ENCODE assay signal across 8 cellular contexts in the genomic region with DNA sequence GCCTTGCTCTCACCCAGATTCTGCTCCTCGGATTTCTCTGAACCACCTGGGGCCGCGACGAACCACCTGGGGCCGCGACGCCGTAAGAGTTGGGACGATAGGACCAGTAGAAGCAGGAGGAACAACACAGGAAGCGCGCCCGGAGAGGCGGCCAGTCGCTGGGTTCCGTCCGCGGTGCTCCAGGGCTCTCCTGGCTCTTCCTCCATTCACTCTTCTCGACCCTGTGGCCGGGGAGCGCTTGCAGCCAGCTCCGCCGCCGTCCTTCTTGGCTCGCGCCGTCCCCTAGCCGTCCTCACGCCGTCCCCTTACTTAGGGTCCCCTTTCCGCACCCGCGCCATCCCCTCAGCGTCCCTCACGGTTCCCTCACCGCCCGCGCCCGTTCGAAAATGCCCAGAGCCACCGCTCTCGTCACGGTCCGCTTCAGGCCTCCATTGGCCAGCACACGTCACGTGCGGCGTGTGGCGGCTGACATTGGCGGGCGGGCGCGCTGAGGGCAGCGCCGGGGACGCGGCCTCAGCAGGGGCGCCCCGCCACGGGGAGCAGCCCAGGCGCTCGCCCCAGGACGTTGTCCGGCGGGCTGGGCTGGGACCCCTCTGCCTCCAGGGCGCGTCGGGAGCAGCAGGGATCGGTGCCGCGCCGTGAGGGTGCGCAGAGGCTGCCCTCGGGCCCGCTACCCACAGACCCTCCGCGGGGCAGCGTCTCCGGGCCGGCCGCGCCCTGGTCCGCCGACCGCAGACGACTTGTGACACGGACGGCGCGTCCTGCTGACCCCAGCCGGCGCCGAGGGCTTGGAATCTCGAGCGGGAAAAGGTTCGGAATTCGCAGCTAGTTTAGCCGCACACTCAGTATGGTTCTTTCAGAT. TPM values are rescaled to one million over a fixed set of nuclear protein-coding genes. Genes with fewer than 3 reads are reported as not detected.
A peak's percentile ranks its signal among the peaks of the same experiment; 100 is the strongest.
DNase-seq lines count a peak whose midpoint lies in the region; ATAC-seq and TF ChIP-seq lines count a peak whose summit lies in the region.

No MANE protein-coding gene starts in this region.

- H3K79me2 ChIP-seq in neural progenitor cell (ENCODE audit: low read depth) = no peaks in the 10 kb centered on the region

- no peak for TF ChIP-seq EP300 in Ishikawa (IDR thresholded peaks at IDR 0.05; ENCODE audit: borderline replicate concordance)

- peaks cover 28% of the 10 kb centered on the region for H3K9me3 Mint-ChIP-seq in neural progenitor cell

- peak overlapping the region; percentile 98 for H3K4me3 Mint-ChIP-seq in neural progenitor cell

- H3K36me3 ChIP-seq in neural progenitor cell = no peaks in the 10 kb centered on the region

- H3K9me3 ChIP-seq in neural progenitor cell (ENCODE audit: low read depth) = peaks cover 9% of the 10 kb centered on the region

- peaks cover 5% of the 10 kb centered on the region for H3K4me1 ChIP-seq in foreskin keratinocyte
- H3K4me1 ChIP-seq in neural progenitor cell = no peaks in the 10 kb centered on the region

- DNase-seq in DMS79 treated with DMSO at 0.1 percent for 48 hours (lab: John Stamatoyannopoulos, UW) = peak; percentile 36
- DNase-seq in RPMI7951 (ENCODE audit: low read depth) = peak; percentile 83
- peak; percentile 65 for DNase-seq in activated effector memory CD4-positive, alpha-beta T cell treated with Interleukin-2 at 50 U/mL for 16 hours
- DNase-seq in foreskin keratinocyte = peak; percentile 54 to 71
- DNase-seq in neural progenitor cell (ENCODE audit: low spot score) = peak; percentile 90
- DNase-seq in stromal cell of bone marrow (ENCODE audit: low read depth) = peak; percentile 75

- TF ChIP-seq RAD21 in Ishikawa (IDR thresholded peaks at IDR 0.05; ENCODE audit: low read depth) = no peak

- H4K20me1 ChIP-seq in neural progenitor cell (ENCODE audit: low read depth) = no peaks in the 10 kb centered on the region

- H3F3A ChIP-seq in neural progenitor cell (ENCODE audit: low read depth) = no peaks in the 10 kb centered on the region

- peaks cover 2% of the 10 kb centered on the region for H3K36me3 Mint-ChIP-seq in neural progenitor cell

- peak overlapping the region; percentile 45 for H2AFZ ChIP-seq in neural progenitor cell (replicated peaks)

- peak overlapping the region; percentile 51 for H3K4me3 ChIP-seq in neural progenitor cell

- no peak overlapping the region for H3K9ac ChIP-seq in neural progenitor cell

- H3K27ac Mint-ChIP-seq in neural progenitor cell = peak overlapping the region; percentile 96

- ATAC-seq in GM21619 (IDR thresholded peaks at IDR 0.05; ENCODE audit: unreplicated experiment) (peak; percentile 97), foreskin keratinocyte (peak; percentile 99)

- H3K27me3 ChIP-seq in foreskin keratinocyte (no peaks in the 10 kb centered on the region), neural progenitor cell (peaks cover 20% of the 10 kb centered on the region)

- H3K4me2 ChIP-seq in neural progenitor cell = peak overlapping the region; percentile 71

- peaks cover 4% of the 10 kb centered on the region for H3K27me3 Mint-ChIP-seq in neural progenitor cell (ENCODE audit: insufficient read depth, low read depth)

- peaks cover 12% of the 10 kb centered on the region for H3K4me1 Mint-ChIP-seq in neural progenitor cell

- TF ChIP-seq CTCF in foreskin keratinocyte (conservative IDR thresholded peaks at IDR 0.05) (no peak), neural progenitor cell (IDR thresholded peaks at IDR 0.05) (no peak)

- H3K27ac ChIP-seq in foreskin keratinocyte = peak overlapping the region; percentile 75
- H3K27ac ChIP-seq in neural progenitor cell = no peak overlapping the region

TF ChIP-seq in Ishikawa, 13 proteins besides CTCF, POLR2A, EP300 and RAD21:
- peak; percentile 61; the same call in 1 of the 2 replicates for TF ChIP-seq ZBTB7A (IDR thresholded peaks at IDR 0.05; ENCODE audit: low read depth)
- no peak for TF ChIP-seq EGR1 (IDR thresholded peaks at IDR 0.05)
- TF ChIP-seq TCF12 (IDR thresholded peaks at IDR 0.05; ENCODE audit: low read depth) = no peak
- peak; percentile 45; the same call in 1 of the 2 replicates for TF ChIP-seq CREB1 (IDR thresholded peaks at IDR 0.05; ENCODE audit: low read depth)
- TF ChIP-seq TEAD4 (IDR thresholded peaks at IDR 0.05) = no peak
- TF ChIP-seq YY1 (IDR thresholded peaks at IDR 0.05; ENCODE audit: low read depth) = peak; percentile 73
- TF ChIP-seq CEBPB (IDR thresholded peaks at IDR 0.05) = no peak
- peak; percentile 92 for TF ChIP-seq TAF1 (IDR thresholded peaks at IDR 0.05; ENCODE audit: low read depth)
- no peak; the same call in 1 of the 2 replicates for TF ChIP-seq NFIC (IDR thresholded peaks at IDR 0.05)
- peak; percentile 99 for TF ChIP-seq USF1 (IDR thresholded peaks at IDR 0.05)
- TF ChIP-seq FOXM1 (IDR thresholded peaks at IDR 0.05; ENCODE audit: borderline replicate concordance, low read depth) = no peak
- TF ChIP-seq, protein P1, sequence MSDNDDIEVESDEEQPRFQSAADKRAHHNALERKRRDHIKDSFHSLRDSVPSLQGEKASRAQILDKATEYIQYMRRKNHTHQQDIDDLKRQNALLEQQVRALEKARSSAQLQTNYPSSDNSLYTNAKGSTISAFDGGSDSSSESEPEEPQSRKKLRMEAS (IDR thresholded peaks at IDR 0.05) = peak; percentile 91
- TF ChIP-seq REST (IDR thresholded peaks at IDR 0.05; ENCODE audit: low read depth) = no peak

RNA-seq across cellular contexts. Expression of gene PTPDC1, which starts 53.7 kb away (rescaled TPM):
- total RNA-seq in RPMI7951 (2014; rRNA removed; shearing (Covaris generic)) = 9.5 and 11.3 TPM in 2 replicates
- total RNA-seq in foreskin keratinocyte = 5.8 and 6.0 TPM in 2 replicates
- polyA plus RNA-seq in foreskin keratinocyte = 1.4 and 1.9 TPM in 2 replicates
- 14.4 and 15.9 TPM in 2 replicates for total RNA-seq in neural progenitor cell (ENCODE audit: low replicate concordance)

Comparison
In these comparisons a context has a peak if more than half of its experiments do, and no peak if none do; other contexts are left out.
1. DNase-seq: peak in every context shown above with its lines; median percentile 90 in neural progenitor cell; 83 in RPMI7951; 75 in stromal cell of bone marrow; 65 in activated effector memory CD4-positive, alpha-beta T cell treated with Interleukin-2 at 50 U/mL for 16 hours; 62 in foreskin keratinocyte; 36 in DMS79 treated with DMSO at 0.1 percent for 48 hours.